In genomic region chr3:160485931-160486330, GRCh38 we compare ENCODE assay signal across 10 cellular contexts. TPM values are rescaled to one million over a fixed set of nuclear protein-coding genes. Genes with fewer than 3 reads are reported as not detected.
DNase-seq lines count a peak whose midpoint lies in the region; ATAC-seq and TF ChIP-seq lines count a peak whose summit lies in the region.
"Had no signal": no experiment of that assay in that cellular context is flagged by ENCODE, and none has a peak within 500 bp of the region (broad histone marks: within the 10 kb centered on the region; RNA-seq: fewer than 3 reads in every experiment).

No MANE protein-coding gene starts in this region.

- no peak for ATAC-seq in stimulated activated naive CD8-positive, alpha-beta T cell treated with anti-CD3 and anti-CD28 coated beads, Interleukin-15, amount 100 ng/mL, for 72 hours
- ATAC-seq in sciatic nerve (no peak), HG03108 (IDR thresholded peaks at IDR 0.05; ENCODE audit: unreplicated experiment) (no peak)

- no peak overlapping the region for H3K27ac ChIP-seq in uterus
- H3K27ac ChIP-seq: coronary artery had no signal

- no peaks in the 10 kb centered on the region for H3K9me3 Mint-ChIP-seq in activated CD4-positive, alpha-beta T cell treated with anti-CD3 and anti-CD28 coated beads, Interleukin-2, amount 10 ng/mL, durations not matched to agents 24 days and 14 days
- no peaks in the 10 kb centered on the region for H3K9me3 Mint-ChIP-seq in stimulated activated naive CD8-positive, alpha-beta T cell treated with anti-CD3 and anti-CD28 coated beads, Interleukin-15, amount 100 ng/mL, for 72 hours

- peaks cover 6% of the 10 kb centered on the region for H3K4me1 Mint-ChIP-seq in activated CD4-positive, alpha-beta T cell treated with anti-CD3 and anti-CD28 coated beads, Interleukin-2, amount 10 ng/mL, durations not matched to agents 24 days and 14 days
- H3K4me1 Mint-ChIP-seq in stimulated activated naive CD8-positive, alpha-beta T cell treated with anti-CD3 and anti-CD28 coated beads, Interleukin-15, amount 100 ng/mL, for 72 hours, result no peaks in the 10 kb centered on the region

- peak overlapping the region; percentile 82 for H3K4me3 Mint-ChIP-seq in activated CD4-positive, alpha-beta T cell treated with anti-CD3 and anti-CD28 coated beads, Interleukin-2, amount 10 ng/mL, durations not matched to agents 24 days and 14 days
- H3K4me3 Mint-ChIP-seq in stimulated activated naive CD8-positive, alpha-beta T cell treated with anti-CD3 and anti-CD28 coated beads, Interleukin-15, amount 100 ng/mL, for 72 hours, result peak overlapping the region; percentile 73 to 82

- peaks cover 2% of the 10 kb centered on the region for H3K27me3 Mint-ChIP-seq in activated CD4-positive, alpha-beta T cell treated with anti-CD3 and anti-CD28 coated beads, Interleukin-2, amount 10 ng/mL, durations not matched to agents 24 days and 14 days
- peaks cover 4% of the 10 kb centered on the region for H3K27me3 Mint-ChIP-seq in stimulated activated naive CD8-positive, alpha-beta T cell treated with anti-CD3 and anti-CD28 coated beads, Interleukin-15, amount 100 ng/mL, for 72 hours

- intact Hi-C loops in activated CD4-positive, alpha-beta T cell treated with anti-CD3 and anti-CD28 coated beads, Interleukin-2, amount 10 ng/mL, durations not matched to agents 24 days and 14 days (cut with micrococcal nuclease), result loop anchor here (1.0 to 5.0 kb wide), 5 partner anchors 37 to 601 kb away; partner anchors contain the start of genes C3orf80 and TRIM59
- intact Hi-C loops in sciatic nerve (cut with DNase I), result no loop called here
- intact Hi-C loops in uterus (cut with DNase I; ENCODE audit: low total_unique reads), result no loop called here

- H3K4me3 ChIP-seq in NB4 (ENCODE audit: low read depth, low read length), result peak overlapping the region; percentile 36
- peak overlapping the region; percentile 39 for H3K4me3 ChIP-seq in fibroblast of pulmonary artery (replicated peaks; ENCODE audit: low read depth, low read length)
- H3K4me3 ChIP-seq in uterus, result no peak overlapping the region
- H3K4me3 ChIP-seq: coronary artery had no signal

- TF ChIP-seq CTCF in NB4 (IDR thresholded peaks at IDR 0.05; ENCODE audit: low read depth, low read length), result no peak
- TF ChIP-seq CTCF in fibroblast of pulmonary artery (IDR thresholded peaks at IDR 0.05; ENCODE audit: low read length, missing control alignments), result no peak
- no peak for TF ChIP-seq CTCF in uterus (IDR thresholded peaks at IDR 0.05)

- H3K9me3 ChIP-seq in uterus, result no peaks in the 10 kb centered on the region

- H3K27me3 ChIP-seq in uterus, result no peaks in the 10 kb centered on the region

- H3K36me3 ChIP-seq in uterus, result no peaks in the 10 kb centered on the region

- no peak overlapping the region for H3K27ac Mint-ChIP-seq in activated CD4-positive, alpha-beta T cell treated with anti-CD3 and anti-CD28 coated beads, Interleukin-2, amount 10 ng/mL, durations not matched to agents 24 days and 14 days
- H3K27ac Mint-ChIP-seq in stimulated activated naive CD8-positive, alpha-beta T cell treated with anti-CD3 and anti-CD28 coated beads, Interleukin-15, amount 100 ng/mL, for 72 hours, result no peak overlapping the region

- TF ChIP-seq POLR2A in NB4 (IDR thresholded peaks at IDR 0.05; ENCODE audit: extremely low read depth, insufficient read length) (no peak), uterus (IDR thresholded peaks at IDR 0.05) (no peak)

- no peaks in the 10 kb centered on the region for H3K36me3 Mint-ChIP-seq in activated CD4-positive, alpha-beta T cell treated with anti-CD3 and anti-CD28 coated beads, Interleukin-2, amount 10 ng/mL, durations not matched to agents 24 days and 14 days (ENCODE audit: low read depth)

- DNase-seq in activated CD4-positive, alpha-beta T cell treated with anti-CD3 and anti-CD28 coated beads, Interleukin-2, amount 10 ng/mL, durations not matched to agents 24 days and 14 days, result no peak
- no peak for DNase-seq in activated CD4-positive, alpha-beta T cell treated with anti-CD3 and anti-CD28 coated beads, Interleukin-2, amount 50 U/mL, for 4 hours
- DNase-seq in NB4 (ENCODE audit: low read depth) (no peak), fibroblast of pulmonary artery (ENCODE audit: low read depth) (no peak), sciatic nerve (ENCODE audit: low spot score) (no peak), uterus (no peak)
- DNase-seq in stimulated activated naive CD8-positive, alpha-beta T cell treated with anti-CD3 and anti-CD28 coated beads, Interleukin-15, amount 100 ng/mL, for 72 hours, result no peak
- DNase-seq: occipital lobe had no signal

- H3K4me1 ChIP-seq in uterus, result no peaks in the 10 kb centered on the region

RNA-seq across cellular contexts. Expression of gene TRIM59, which starts 36.3 kb away (rescaled TPM):
- 31.8 and 35.0 TPM in 2 replicates for total RNA-seq in activated CD4-positive, alpha-beta T cell treated with anti-CD3 and anti-CD28 coated beads, Interleukin-2, amount 10 ng/mL, durations not matched to agents 24 days and 14 days
- total RNA-seq in sciatic nerve, result 1.4 TPM
- total RNA-seq in uterus, result 10 to 100 TPM in 1 of 4 donors, 1 to 10 TPM in 2, not detected in 1; 1.0 to 42.9 (median 5.1) TPM

Comparison
In these comparisons a context has a peak if more than half of its experiments do, and no peak if none do; other contexts are left out.
1. H3K4me3 ChIP-seq: peak in NB4 (single experiment) and fibroblast of pulmonary artery (single experiment); none in uterus (0 of 2).